In the genomic region with DNA sequence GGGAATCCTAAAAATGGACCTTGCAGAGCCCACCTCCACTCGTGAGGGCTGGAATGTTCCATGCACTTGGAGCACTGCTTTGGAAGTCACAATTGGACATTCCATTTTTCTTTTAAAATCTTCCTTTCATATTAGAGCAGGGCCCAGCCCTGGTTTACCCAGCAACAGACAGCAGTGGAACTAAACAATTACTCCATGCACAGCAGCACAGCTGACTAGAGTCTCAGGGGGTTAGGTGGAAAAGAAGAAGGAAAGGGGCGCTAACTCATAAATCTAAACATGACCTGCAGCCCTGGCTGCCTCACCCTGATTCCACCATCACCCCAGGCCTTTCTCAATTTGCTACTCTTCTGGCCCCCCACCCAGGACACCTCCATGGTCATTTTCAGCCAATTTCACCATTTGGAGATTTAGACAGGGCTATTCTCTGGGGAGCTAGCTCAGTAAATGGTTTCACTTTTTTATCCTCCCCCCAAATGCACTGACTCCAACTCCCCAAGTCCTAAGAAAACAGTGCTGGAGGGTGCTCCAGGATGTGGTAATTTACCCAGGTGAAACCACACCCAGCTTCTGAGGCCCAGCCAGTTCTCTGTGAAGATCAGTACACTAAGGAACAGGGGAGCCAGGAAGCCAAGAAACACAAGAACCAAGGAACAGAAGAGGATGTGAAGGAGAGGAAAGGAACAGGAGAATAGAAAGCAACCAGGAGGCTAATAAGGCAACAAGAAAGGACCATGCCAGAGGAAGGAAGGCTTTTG, we compare ENCODE assay signal across 18 cellular contexts. TPM values are rescaled to one million over a fixed set of nuclear protein-coding genes. Genes with fewer than 3 reads are reported as not detected.
DNase-seq lines count a peak whose midpoint lies in the region; ATAC-seq, FAIRE-seq and TF ChIP-seq lines count a peak whose summit lies in the region.
"Had no signal": no experiment of that assay in that cellular context is flagged by ENCODE, and none has a peak within 500 bp of the region (broad histone marks: within the 10 kb centered on the region; RNA-seq: fewer than 3 reads in every experiment).

No MANE protein-coding gene starts in this region.

- no peaks in the 10 kb centered on the region for H3K9me3 Mint-ChIP-seq in activated CD4-positive, alpha-beta memory T cell treated with anti-CD3 and anti-CD28 coated beads, Interleukin-2, amount 10 ng/mL, durations not matched to agents 7 days and 5 days
- H3K9me3 Mint-ChIP-seq in activated CD4-positive, alpha-beta memory T cell treated with anti-CD3 and anti-CD28 coated beads for 36 hours: no peaks in the 10 kb centered on the region
- H3K9me3 Mint-ChIP-seq in stimulated activated naive B cell treated with anti-CD40 and anti-IgM and Interleukin-4, amounts not matched to agents 10 μg/mL and 1 μg/mL and 100 μg/mL, for 72 hours: no peaks in the 10 kb centered on the region
- peaks cover 2% of the 10 kb centered on the region for H3K9me3 Mint-ChIP-seq in glutamatergic neuron (ENCODE audit: unreplicated experiment)
- H3K9me3 Mint-ChIP-seq: IgD-negative memory B cell had no signal

- no peak overlapping the region for H3K4me3 Mint-ChIP-seq in activated CD4-positive, alpha-beta memory T cell treated with anti-CD3 and anti-CD28 coated beads, Interleukin-2, amount 10 ng/mL, durations not matched to agents 7 days and 5 days
- H3K4me3 Mint-ChIP-seq in activated CD4-positive, alpha-beta memory T cell treated with anti-CD3 and anti-CD28 coated beads for 36 hours: no peak overlapping the region
- no peak overlapping the region for H3K4me3 Mint-ChIP-seq in stimulated activated naive B cell treated with anti-CD40 and anti-IgM and Interleukin-4, amounts not matched to agents 10 μg/mL and 1 μg/mL and 100 μg/mL, for 72 hours
- no peak overlapping the region for H3K4me3 Mint-ChIP-seq in glutamatergic neuron (ENCODE audit: unreplicated experiment)
- H3K4me3 Mint-ChIP-seq: IgD-negative memory B cell had no signal

- POLR2A ChIA-PET in activated CD4-positive, alpha-beta memory T cell treated with anti-CD3 and anti-CD28 coated beads, Interleukin-2, amount 10 ng/mL, durations not matched to agents 7 days and 5 days (lab: Charles Lee): interaction anchor here (0.7 to 0.9 kb wide), 2 partner anchors 59 to 96 kb away, joined by 3 read pairs; partner anchors contain the start of genes LRRC34 and LRRIQ4
- POLR2A ChIA-PET in activated CD4-positive, alpha-beta memory T cell treated with anti-CD3 and anti-CD28 coated beads for 36 hours (lab: Charles Lee): no interaction called here

- H3K36me3 Mint-ChIP-seq in activated CD4-positive, alpha-beta memory T cell treated with anti-CD3 and anti-CD28 coated beads, Interleukin-2, amount 10 ng/mL, durations not matched to agents 7 days and 5 days (ENCODE audit: low read depth): no peaks in the 10 kb centered on the region
- no peaks in the 10 kb centered on the region for H3K36me3 Mint-ChIP-seq in activated CD4-positive, alpha-beta memory T cell treated with anti-CD3 and anti-CD28 coated beads for 36 hours
- H3K36me3 Mint-ChIP-seq in stimulated activated naive B cell treated with anti-CD40 and anti-IgM and Interleukin-4, amounts not matched to agents 10 μg/mL and 1 μg/mL and 100 μg/mL, for 72 hours: no peaks in the 10 kb centered on the region
- no peaks in the 10 kb centered on the region for H3K36me3 Mint-ChIP-seq in glutamatergic neuron (ENCODE audit: unreplicated experiment)
- H3K36me3 Mint-ChIP-seq: IgD-negative memory B cell had no signal

- H3K27me3 ChIP-seq in bronchial epithelial cell (ENCODE audit: control insufficient read depth, insufficient read depth, low read length): no peaks in the 10 kb centered on the region
- H3K27me3 ChIP-seq: pancreas had no signal

- peaks cover 23% of the 10 kb centered on the region for H3K4me1 Mint-ChIP-seq in activated CD4-positive, alpha-beta memory T cell treated with anti-CD3 and anti-CD28 coated beads, Interleukin-2, amount 10 ng/mL, durations not matched to agents 7 days and 5 days
- H3K4me1 Mint-ChIP-seq in activated CD4-positive, alpha-beta memory T cell treated with anti-CD3 and anti-CD28 coated beads for 36 hours (ENCODE audit: low read depth): peaks cover 17% of the 10 kb centered on the region
- peaks cover 12 to 24% of the 10 kb centered on the region in 2 donors for H3K4me1 Mint-ChIP-seq in stimulated activated naive B cell treated with anti-CD40 and anti-IgM and Interleukin-4, amounts not matched to agents 10 μg/mL and 1 μg/mL and 100 μg/mL, for 72 hours
- H3K4me1 Mint-ChIP-seq in glutamatergic neuron (ENCODE audit: low read depth, unreplicated experiment): peaks cover 10% of the 10 kb centered on the region

- FAIRE-seq in bronchial epithelial cell (lab: Jason Lieb, UNC): no peak
- FAIRE-seq: pancreas had no signal

- no peaks in the 10 kb centered on the region for H3K36me3 ChIP-seq in bronchial epithelial cell (ENCODE audit: control insufficient read depth, insufficient read depth, low read length)
- H3K36me3 ChIP-seq: pancreas had no signal

- intact Hi-C loops in activated CD4-positive, alpha-beta memory T cell treated with anti-CD3 and anti-CD28 coated beads for 36 hours (cut with micrococcal nuclease): no loop called here

- ATAC-seq in stimulated activated naive B cell treated with anti-CD40 and anti-IgM and Interleukin-4, amounts not matched to agents 10 μg/mL and 1 μg/mL and 100 μg/mL, for 72 hours (replicated peaks): peak in 1 of 2 donors; percentile 33

- no peak for TF ChIP-seq CTCF in bronchial epithelial cell (IDR thresholded peaks at IDR 0.05; ENCODE audit: insufficient read depth, low read length, severe bottlenecking)
- TF ChIP-seq CTCF in glutamatergic neuron (IDR thresholded peaks at IDR 0.05; ENCODE audit: partially characterized antibody, unreplicated experiment): no peak

- CTCF ChIA-PET in activated CD4-positive, alpha-beta memory T cell treated with anti-CD3 and anti-CD28 coated beads, Interleukin-2, amount 10 ng/mL, durations not matched to agents 7 days and 5 days (lab: Charles Lee): no interaction called here
- CTCF ChIA-PET in activated CD4-positive, alpha-beta memory T cell treated with anti-CD3 and anti-CD28 coated beads for 36 hours (lab: Charles Lee): interaction anchor here (1.0 kb wide), 1 partner anchor 73 kb away, joined by 3 read pairs; no protein-coding TSS in a partner anchor

- no peak overlapping the region for H3K4me3 ChIP-seq in bronchial epithelial cell (ENCODE audit: low read depth, low read length)
- H3K4me3 ChIP-seq: pancreas had no signal

- DNase-seq in activated CD4-positive, alpha-beta memory T cell treated with anti-CD3 and anti-CD28 coated beads, Interleukin-2, amount 10 ng/mL, durations not matched to agents 7 days and 5 days: peak; percentile 37
- DNase-seq in activated CD4-positive, alpha-beta memory T cell treated with anti-CD3 and anti-CD28 coated beads for 36 hours: no peak
- DNase-seq in NCI-H69 (lab: John Stamatoyannopoulos, UW) (peak; percentile 82), bronchial epithelial cell (ENCODE audit: low read depth) (peak; percentile 52), glutamatergic neuron (no peak), SW480 (ENCODE audit: low spot score) (no peak)
- no peak for DNase-seq in stimulated activated naive B cell treated with anti-CD40 and anti-IgM and Interleukin-4, amounts not matched to agents 10 μg/mL and 1 μg/mL and 100 μg/mL, for 72 hours
- no peak for DNase-seq in stimulated activated CD4-positive, alpha-beta T cell treated with anti-CD3 and anti-CD28 coated beads, Interleukin-2, amount 100 ng/mL, for 48 hours
- DNase-seq: ACHN; DMS 273 treated with DMSO at 0.1 percent for 48 hours; NCI-H146; NCI-H526 treated with DMSO at 0.1 percent for 48 hours; pancreas; SIG-M5; stimulated activated CD4-positive, alpha-beta T cell treated with anti-CD3 and anti-CD28 coated beads, Interleukin-15, amount 100 ng/mL, for 24 hours; trophoblast cell had no signal

- peaks cover 6% of the 10 kb centered on the region for H3K27me3 Mint-ChIP-seq in activated CD4-positive, alpha-beta memory T cell treated with anti-CD3 and anti-CD28 coated beads, Interleukin-2, amount 10 ng/mL, durations not matched to agents 7 days and 5 days
- peaks cover 5% of the 10 kb centered on the region for H3K27me3 Mint-ChIP-seq in activated CD4-positive, alpha-beta memory T cell treated with anti-CD3 and anti-CD28 coated beads for 36 hours
- no peaks in the 10 kb centered on the region for H3K27me3 Mint-ChIP-seq in stimulated activated naive B cell treated with anti-CD40 and anti-IgM and Interleukin-4, amounts not matched to agents 10 μg/mL and 1 μg/mL and 100 μg/mL, for 72 hours
- no peaks in the 10 kb centered on the region for H3K27me3 Mint-ChIP-seq in glutamatergic neuron (ENCODE audit: unreplicated experiment)
- H3K27me3 Mint-ChIP-seq: IgD-negative memory B cell had no signal

- peak overlapping the region; percentile 13 for H3K27ac Mint-ChIP-seq in activated CD4-positive, alpha-beta memory T cell treated with anti-CD3 and anti-CD28 coated beads, Interleukin-2, amount 10 ng/mL, durations not matched to agents 7 days and 5 days
- H3K27ac Mint-ChIP-seq in activated CD4-positive, alpha-beta memory T cell treated with anti-CD3 and anti-CD28 coated beads for 36 hours: no peak overlapping the region
- peak overlapping the region; percentile 57 for H3K27ac Mint-ChIP-seq in stimulated activated naive B cell treated with anti-CD40 and anti-IgM and Interleukin-4, amounts not matched to agents 10 μg/mL and 1 μg/mL and 100 μg/mL, for 72 hours
- H3K27ac Mint-ChIP-seq in glutamatergic neuron (ENCODE audit: unreplicated experiment): no peak overlapping the region

RNA-seq across cellular contexts. Expression of gene LRRC31, which starts 1.6 kb away (rescaled TPM):
- total RNA-seq in activated CD4-positive, alpha-beta memory T cell treated with anti-CD3 and anti-CD28 coated beads, Interleukin-2, amount 10 ng/mL, durations not matched to agents 7 days and 5 days: not detected
- total RNA-seq in activated CD4-positive, alpha-beta memory T cell treated with anti-CD3 and anti-CD28 coated beads for 36 hours: not detected
- total RNA-seq in bronchial epithelial cell (not detected in 2 replicates), glutamatergic neuron (ENCODE audit: unreplicated experiment) (not detected)
- total RNA-seq: dermis microvascular lymphatic vessel endothelial cell had no signal

RNA-seq across cellular contexts. Expression of gene SAMD7, which starts 40.1 kb away (rescaled TPM):
- not detected for total RNA-seq in activated CD4-positive, alpha-beta memory T cell treated with anti-CD3 and anti-CD28 coated beads, Interleukin-2, amount 10 ng/mL, durations not matched to agents 7 days and 5 days
- not detected for total RNA-seq in activated CD4-positive, alpha-beta memory T cell treated with anti-CD3 and anti-CD28 coated beads for 36 hours
- total RNA-seq in bronchial epithelial cell (not detected in 2 replicates), glutamatergic neuron (ENCODE audit: unreplicated experiment) (not detected)
- total RNA-seq: dermis microvascular lymphatic vessel endothelial cell, pancreas had no signal

RNA-seq across cellular contexts. Expression of gene LRRC34, which starts 58.6 kb away (rescaled TPM):
- 1 to 10 TPM; 5.6 to 6.0 TPM for total RNA-seq in activated CD4-positive, alpha-beta memory T cell treated with anti-CD3 and anti-CD28 coated beads, Interleukin-2, amount 10 ng/mL, durations not matched to agents 7 days and 5 days
- total RNA-seq in activated CD4-positive, alpha-beta memory T cell treated with anti-CD3 and anti-CD28 coated beads for 36 hours: 1 to 10 TPM; 2.8 to 2.9 TPM
- total RNA-seq in bronchial epithelial cell (under 0.01 and 0.38 TPM in 2 replicates), glutamatergic neuron (ENCODE audit: unreplicated experiment) (3.6 TPM)

RNA-seq across cellular contexts. Expression of gene LRRIQ4, which starts 58.6 kb away (rescaled TPM):
- not detected for total RNA-seq in activated CD4-positive, alpha-beta memory T cell treated with anti-CD3 and anti-CD28 coated beads, Interleukin-2, amount 10 ng/mL, durations not matched to agents 7 days and 5 days
- under 1 TPM in 1 of 2 experiments, not detected in 1; 0.14 TPM for total RNA-seq in activated CD4-positive, alpha-beta memory T cell treated with anti-CD3 and anti-CD28 coated beads for 36 hours
- total RNA-seq in bronchial epithelial cell: not detected in 2 replicates
- total RNA-seq in glutamatergic neuron (ENCODE audit: unreplicated experiment): 0.29 TPM
- total RNA-seq: pancreas had no signal

Comparison
In these comparisons a context has a peak if more than half of its experiments do, and no peak if none do; other contexts are left out.
1. DNase-seq: peak in activated CD4-positive, alpha-beta memory T cell treated with anti-CD3 and anti-CD28 coated beads, Interleukin-2, amount 10 ng/mL, durations not matched to agents 7 days and 5 days (single experiment), NCI-H69 (single experiment) and bronchial epithelial cell (single experiment); none in activated CD4-positive, alpha-beta memory T cell treated with anti-CD3 and anti-CD28 coated beads for 36 hours (single experiment), stimulated activated naive B cell treated with anti-CD40 and anti-IgM and Interleukin-4, amounts not matched to agents 10 μg/mL and 1 μg/mL and 100 μg/mL, for 72 hours (single experiment), glutamatergic neuron (single experiment), SW480 (single experiment) and stimulated activated CD4-positive, alpha-beta T cell treated with anti-CD3 and anti-CD28 coated beads, Interleukin-2, amount 100 ng/mL, for 48 hours (0 of 2).
2. H3K27ac Mint-ChIP-seq: peak in activated CD4-positive, alpha-beta memory T cell treated with anti-CD3 and anti-CD28 coated beads, Interleukin-2, amount 10 ng/mL, durations not matched to agents 7 days and 5 days (single experiment) and stimulated activated naive B cell treated with anti-CD40 and anti-IgM and Interleukin-4, amounts not matched to agents 10 μg/mL and 1 μg/mL and 100 μg/mL, for 72 hours (single experiment); none in activated CD4-positive, alpha-beta memory T cell treated with anti-CD3 and anti-CD28 coated beads for 36 hours (single experiment) and glutamatergic neuron (single experiment).